Comparison of ENCODE assay signal across 8 cellular contexts in the genomic region with DNA sequence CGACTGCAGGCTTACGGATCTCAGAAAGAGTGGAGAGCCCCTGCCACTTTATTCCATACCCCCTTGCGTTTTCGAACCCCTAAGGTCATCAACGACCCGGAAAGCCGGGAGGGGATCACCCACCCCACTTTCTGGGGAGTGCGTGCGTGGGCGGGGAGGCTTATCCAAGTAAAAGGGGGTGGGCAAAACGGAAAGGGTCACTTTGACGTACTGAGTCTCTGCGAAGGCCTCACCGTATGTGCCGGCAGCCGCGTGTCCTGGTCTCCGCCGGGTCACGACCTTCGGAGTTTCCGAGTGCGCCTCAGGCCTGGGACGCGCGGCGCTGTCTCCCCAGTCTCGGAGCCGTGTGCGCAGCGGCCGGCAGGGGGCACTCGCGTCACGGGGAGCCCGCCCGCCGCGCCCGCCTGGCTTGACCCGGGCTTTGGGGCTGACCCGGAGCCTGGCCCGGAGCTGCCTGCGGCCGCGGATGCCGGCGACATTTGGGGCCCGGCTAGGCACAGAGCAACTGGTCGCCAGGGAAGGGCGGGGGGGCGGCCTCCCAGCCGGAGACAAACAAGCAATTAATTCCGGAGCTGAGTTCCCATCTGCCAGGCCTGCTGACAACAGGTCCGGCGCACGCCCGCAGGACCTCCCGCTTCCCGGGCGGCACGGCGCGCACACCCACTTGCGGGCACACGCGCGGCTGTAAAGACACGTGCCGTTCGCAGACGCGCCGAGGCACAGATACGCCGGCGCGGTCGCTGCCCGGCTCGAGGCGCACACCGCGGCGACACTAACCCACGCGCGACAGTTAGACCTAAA. TPM values are rescaled to one million over a fixed set of nuclear protein-coding genes. Genes with fewer than 3 reads are reported as not detected.
DNase-seq lines count a peak whose midpoint lies in the region; ATAC-seq, FAIRE-seq and TF ChIP-seq lines count a peak whose summit lies in the region.

No MANE protein-coding gene starts in this region.

- no peaks in the 10 kb centered on the region for H3K9me2 ChIP-seq in neural cell (ENCODE audit: insufficient read depth, low read length)

- no peaks in the 10 kb centered on the region for H3K9me3 Mint-ChIP-seq in activated T-helper 1 cell treated with anti-CD3 and anti-CD28 coated beads, Interleukin-12 subunit alpha, Interleukin-12 subunit beta, Interleukin-2, Interleukin-4 antibody, amounts not matched to agents 30 ng/mL and 10 ng/mL and 1 ng/mL, durations not matched to agents 14 hours and 24 hours and 36 hours

- intact Hi-C loops in activated T-helper 1 cell treated with anti-CD3 and anti-CD28 coated beads, Interleukin-12 subunit alpha, Interleukin-12 subunit beta, Interleukin-2, Interleukin-4 antibody, amounts not matched to agents 30 ng/mL and 10 ng/mL and 1 ng/mL, durations not matched to agents 14 hours and 24 hours and 36 hours (cut with micrococcal nuclease): loop anchor here (1.0 kb wide), 1 partner anchor 503 kb away; no protein-coding TSS in a partner anchor

- no peaks in the 10 kb centered on the region for H4K20me1 ChIP-seq in neural cell (ENCODE audit: insufficient read depth)

- H3F3A ChIP-seq in neural cell (ENCODE audit: insufficient read depth, low read length, poor library complexity, severe bottlenecking): no peaks in the 10 kb centered on the region

- DNase-seq in AG08395 (ENCODE audit: low spot score) (peak; percentile 78), H54 (ENCODE audit: insufficient read length, low spot score) (peak; percentile 91), NOMO-1 treated with dmso at 0.1 percent for 144 hours (lab: John Stamatoyannopoulos, UW; ENCODE audit: unreplicated experiment) (peak; percentile 32), fibroblast of peridontal ligament (ENCODE audit: extremely low read depth) (peak; percentile 3), stromal cell of bone marrow (ENCODE audit: low read depth) (peak; percentile 11)
- peak; percentile 53 for DNase-seq in activated T-helper 1 cell treated with anti-CD3 and anti-CD28 coated beads, Interleukin-12 subunit alpha, Interleukin-12 subunit beta, Interleukin-2, Interleukin-4 antibody, amounts not matched to agents 30 ng/mL and 10 ng/mL and 1 ng/mL, durations not matched to agents 14 hours and 24 hours and 36 hours (ENCODE audit: low spot score)

- no peak for FAIRE-seq in H54 (lab: Jason Lieb, UNC)

- H3K79me2 ChIP-seq in neural cell (replicated peaks; ENCODE audit: insufficient read depth, low read length): peaks cover 16% of the 10 kb centered on the region

- no peak overlapping the region for H3K4me3 Mint-ChIP-seq in activated T-helper 1 cell treated with anti-CD3 and anti-CD28 coated beads, Interleukin-12 subunit alpha, Interleukin-12 subunit beta, Interleukin-2, Interleukin-4 antibody, amounts not matched to agents 30 ng/mL and 10 ng/mL and 1 ng/mL, durations not matched to agents 14 hours and 24 hours and 36 hours

- H3K36me3 Mint-ChIP-seq in activated T-helper 1 cell treated with anti-CD3 and anti-CD28 coated beads, Interleukin-12 subunit alpha, Interleukin-12 subunit beta, Interleukin-2, Interleukin-4 antibody, amounts not matched to agents 30 ng/mL and 10 ng/mL and 1 ng/mL, durations not matched to agents 14 hours and 24 hours and 36 hours (ENCODE audit: low read depth): no peaks in the 10 kb centered on the region

- H3K9me3 ChIP-seq in neural cell (ENCODE audit: low read length): no peaks in the 10 kb centered on the region

- H3K36me3 ChIP-seq in neural cell (ENCODE audit: insufficient read depth, low read length): no peaks in the 10 kb centered on the region

- TF ChIP-seq RAD21 in neural cell (conservative IDR thresholded peaks at IDR 0.05): peak; percentile 97

- H3K27ac Mint-ChIP-seq in activated T-helper 1 cell treated with anti-CD3 and anti-CD28 coated beads, Interleukin-12 subunit alpha, Interleukin-12 subunit beta, Interleukin-2, Interleukin-4 antibody, amounts not matched to agents 30 ng/mL and 10 ng/mL and 1 ng/mL, durations not matched to agents 14 hours and 24 hours and 36 hours: no peak overlapping the region

- peak overlapping the region; percentile 95 for H3K4me3 ChIP-seq in neural cell (ENCODE audit: low read length)

- H3K9ac ChIP-seq in neural cell (ENCODE audit: low read length): peak overlapping the region; percentile 72

- TF ChIP-seq POLR2A in H54 (IDR thresholded peaks at IDR 0.05; ENCODE audit: low read depth, low read length): no peak

- H3K4me1 Mint-ChIP-seq in activated T-helper 1 cell treated with anti-CD3 and anti-CD28 coated beads, Interleukin-12 subunit alpha, Interleukin-12 subunit beta, Interleukin-2, Interleukin-4 antibody, amounts not matched to agents 30 ng/mL and 10 ng/mL and 1 ng/mL, durations not matched to agents 14 hours and 24 hours and 36 hours (ENCODE audit: low read depth): peaks cover 4% of the 10 kb centered on the region

- peaks cover 21% of the 10 kb centered on the region for H3K27me3 Mint-ChIP-seq in activated T-helper 1 cell treated with anti-CD3 and anti-CD28 coated beads, Interleukin-12 subunit alpha, Interleukin-12 subunit beta, Interleukin-2, Interleukin-4 antibody, amounts not matched to agents 30 ng/mL and 10 ng/mL and 1 ng/mL, durations not matched to agents 14 hours and 24 hours and 36 hours (ENCODE audit: insufficient read depth)

- H2AFZ ChIP-seq in neural cell (ENCODE audit: low read depth, low read length): no peak overlapping the region

- peak; percentile 95 for TF ChIP-seq CTCF in neural cell (IDR thresholded peaks at IDR 0.05; ENCODE audit: poor library complexity, severe bottlenecking)

- peaks cover 29% of the 10 kb centered on the region for H3K27me3 ChIP-seq in neural cell (ENCODE audit: insufficient read depth, low read depth, low read length)

- ATAC-seq in GM18873 (IDR thresholded peaks at IDR 0.05; ENCODE audit: low FRiP score, unreplicated experiment): no peak

- TF ChIP-seq EP300 in neural cell (conservative IDR thresholded peaks at IDR 0.05; ENCODE audit: poor library complexity, severe bottlenecking): peak; percentile 11

- H3K4me2 ChIP-seq in neural cell (ENCODE audit: low read length): peak overlapping the region; percentile 73

- H3K27ac ChIP-seq in neural cell (ENCODE audit: low read length): peak overlapping the region; percentile 34

TF ChIP-seq in neural cell, 6 proteins besides CTCF, POLR2A, EP300 and RAD21:
- TF ChIP-seq MXI1 (conservative IDR thresholded peaks at IDR 0.05; ENCODE audit: poor library complexity, severe bottlenecking): peak; percentile 84
- TF ChIP-seq EZH2 (IDR thresholded peaks at IDR 0.05; ENCODE audit: borderline replicate concordance, insufficient read depth, low read length, poor library complexity, severe bottlenecking): no peak
- TF ChIP-seq SMC3 (conservative IDR thresholded peaks at IDR 0.05; ENCODE audit: poor library complexity): peak; percentile 98
TF ChIP-seq in neural cell: peak in this region for 2.

RNA-seq across cellular contexts. Expression of gene KIF26A, which starts 0.9 kb away (rescaled TPM):
- 0.05 and 0.17 TPM in 2 replicates for total RNA-seq in activated T-helper 1 cell treated with anti-CD3 and anti-CD28 coated beads, Interleukin-12 subunit alpha, Interleukin-12 subunit beta, Interleukin-2, Interleukin-4 antibody, amounts not matched to agents 30 ng/mL and 10 ng/mL and 1 ng/mL, durations not matched to agents 14 hours and 24 hours and 36 hours
- polyA plus RNA-seq in neural cell: 11.2 and 12.2 TPM in 2 replicates
- 24.1 and 31.9 TPM in 2 replicates for polyA minus RNA-seq in neural cell

RNA-seq across cellular contexts. Expression of gene ASPG, which starts 52.0 kb away (rescaled TPM):
- total RNA-seq in activated T-helper 1 cell treated with anti-CD3 and anti-CD28 coated beads, Interleukin-12 subunit alpha, Interleukin-12 subunit beta, Interleukin-2, Interleukin-4 antibody, amounts not matched to agents 30 ng/mL and 10 ng/mL and 1 ng/mL, durations not matched to agents 14 hours and 24 hours and 36 hours: not detected in 2 replicates
- polyA plus RNA-seq in neural cell: 0.16 and 1.4 TPM in 2 replicates
- 0.23 and 0.73 TPM in 2 replicates for polyA minus RNA-seq in neural cell

Comparison
In these comparisons a context has a peak if more than half of its experiments do, and no peak if none do; other contexts are left out.
1. DNase-seq: peak in every context shown above with its lines; median percentile 91 in H54; 78 in AG08395; 53 in activated T-helper 1 cell treated with anti-CD3 and anti-CD28 coated beads, Interleukin-12 subunit alpha, Interleukin-12 subunit beta, Interleukin-2, Interleukin-4 antibody, amounts not matched to agents 30 ng/mL and 10 ng/mL and 1 ng/mL, durations not matched to agents 14 hours and 24 hours and 36 hours; 32 in NOMO-1 treated with dmso at 0.1 percent for 144 hours; 11 in stromal cell of bone marrow; 3 in fibroblast of peridontal ligament.